In genomic region chr6:81981812-81982211, GRCh38 we compare ENCODE assay signal across 11 cellular contexts.
DNase-seq lines count a peak whose midpoint lies in the region; ATAC-seq, FAIRE-seq and TF ChIP-seq lines count a peak whose summit lies in the region.
"Had no signal": no experiment of that assay in that cellular context is flagged by ENCODE, and none has a peak within 500 bp of the region (broad histone marks: within the 10 kb centered on the region; RNA-seq: fewer than 3 reads in every experiment).

No MANE protein-coding gene starts in this region.

- no peaks in the 10 kb centered on the region for H3K9me3 Mint-ChIP-seq in T-helper 2 cell treated with Interferon-gamma antibody and Interleukin-4, amounts not matched to agents 5 μg/mL and 100 μg/mL, for 36 hours

- intact Hi-C loops in GM12878 (cut with micrococcal nuclease; ENCODE audit: unreplicated experiment) = no loop called here

- FAIRE-seq in GM12878 (lab: Jason Lieb, UNC) = no peak

- in situ Hi-C loops in GM12878 (cut with MboI) = no loop called here

- POLR2A ChIA-PET in GM12878 (lab: Charles Lee) = no interaction called here

- H3K27ac ChIP-seq in GM12878 (ENCODE audit: control insufficient read depth, insufficient read depth) = no peak overlapping the region
- H3K27ac ChIP-seq: SK-N-MC had no signal

- TF ChIP-seq EP300 in GM12878 (IDR thresholded peaks at IDR 0.05; ENCODE audit: borderline replicate concordance in 1 of 2, control insufficient read depth in 1 of 2, low read depth in 2 of 2, low read length in 2 of 2) = no peak

- DNase-seq in GM12878 (ENCODE audit: low read depth, low spot score) (no peak), pulmonary artery endothelial cell (ENCODE audit: low read depth, low spot score) (peak; percentile 11), germinal center (ENCODE audit: low spot score) (no peak), cerebellar cortex (ENCODE audit: low spot score) (no peak)
- DNase-seq in T-helper 2 cell treated with Interferon-gamma antibody and Interleukin-4, amounts not matched to agents 5 μg/mL and 100 μg/mL, for 36 hours (ENCODE audit: low spot score) = no peak
- no peak for DNase-seq in stimulated activated CD8-positive, alpha-beta memory T cell treated with anti-CD3 and anti-CD28 coated beads, Interleukin-4, amount 100 ng/mL, for 48 hours
- DNase-seq: NCI-H2081 treated with DMSO at 0.1 percent for 48 hours, nucleus accumbens had no signal

- SMC1A ChIA-PET in GM12878 (lab: Charles Lee; ENCODE audit: uncharacterized antibody, unreplicated experiment) = interaction anchor here (1.0 to 2.5 kb wide), 8 partner anchors 8 to 81 kb away, joined by 4 to 7 read pairs (median 4); no protein-coding TSS in a partner anchor

- H3K9ac ChIP-seq in GM12878 (ENCODE audit: control insufficient read depth, insufficient read depth, low read length) = no peak overlapping the region

- H3K27me3 ChIP-seq in GM12878 (replicated peaks in 1 of 2; ENCODE audit: control insufficient read depth in 2 of 2, insufficient read depth in 2 of 2, low read length in 1 of 2) = no peaks in the 10 kb centered on the region

- no peak for TF ChIP-seq RAD21 in GM12878 (IDR thresholded peaks at IDR 0.05; ENCODE audit: insufficient read depth, low read depth, low read length)

- RAD21 ChIA-PET in GM12878 (lab: Charles Lee; ENCODE audit: unreplicated experiment) = interaction anchor here (0.7 to 1.9 kb wide), 3 partner anchors 14 to 229 kb away, joined by 3 to 7 read pairs (median 3); partner anchors contain the start of gene TENT5A

- 9% methylated on average over 1 of the region's 1 CpG for WGBS in GM12878 (ENCODE audit: insufficient coverage, insufficient replicate concordance, low lambda C conversion rate, missing lambda C conversion rate)

- H3K4me1 ChIP-seq in GM12878 (ENCODE audit: control insufficient read depth, insufficient read depth, low read length) = no peaks in the 10 kb centered on the region

- H3K27me3 Mint-ChIP-seq in T-helper 2 cell treated with Interferon-gamma antibody and Interleukin-4, amounts not matched to agents 5 μg/mL and 100 μg/mL, for 36 hours (ENCODE audit: low read depth) = no peaks in the 10 kb centered on the region

- H3K4me3 ChIP-seq in GM12878 = no peak overlapping the region
- H3K4me3 ChIP-seq: SK-N-MC had no signal

- no peak for TF ChIP-seq CTCF in GM12878 (IDR thresholded peaks at IDR 0.05 in 2 of 3, conservative IDR thresholded peaks at IDR 0.05 in 1 of 3; ENCODE audit: control insufficient read depth in 2 of 3, extremely low read depth in 1 of 3, insufficient read depth in 1 of 3, low read depth in 3 of 3, low read length in 3 of 3)

- no peaks in the 10 kb centered on the region for H4K20me1 ChIP-seq in GM12878 (ENCODE audit: control insufficient read depth, insufficient read depth)

- peak overlapping the region; percentile 33; the same call in 1 of the 2 replicates for H3K4me2 ChIP-seq in GM12878 (ENCODE audit: control insufficient read depth, insufficient read depth)

- TF ChIP-seq POLR2A in GM12878 (IDR thresholded peaks at IDR 0.05; ENCODE audit: low read depth, low read length) = no peak

- H3K36me3 Mint-ChIP-seq in T-helper 2 cell treated with Interferon-gamma antibody and Interleukin-4, amounts not matched to agents 5 μg/mL and 100 μg/mL, for 36 hours (ENCODE audit: low read depth) = no peaks in the 10 kb centered on the region

- H3K9me3 ChIP-seq in GM12878 (replicated peaks; ENCODE audit: control insufficient read depth, insufficient read depth, low read length) = no peaks in the 10 kb centered on the region; the same call in 2 of the 3 replicates

- ATAC-seq in GM18867 (IDR thresholded peaks at IDR 0.05; ENCODE audit: unreplicated experiment) (peak; percentile 43), HG03432 (IDR thresholded peaks at IDR 0.05; ENCODE audit: unreplicated experiment) (peak; percentile 71), GM12878 (peak; percentile 40; the same call in 2 of the 3 replicates)

- no TSS peak for BruUV-seq in GM12878 (replicated peaks; lab: Mats Ljungman, UMichigan)

- no peak overlapping the region for H3K27ac Mint-ChIP-seq in T-helper 2 cell treated with Interferon-gamma antibody and Interleukin-4, amounts not matched to agents 5 μg/mL and 100 μg/mL, for 36 hours

- CTCF ChIA-PET in GM12878 (lab: Yijun Ruan, JAX) = interaction anchor here (0.5 to 3.2 kb wide), 5 partner anchors 16 to 116 kb away, joined by 3 to 8 read pairs (median 3); no protein-coding TSS in a partner anchor

- no peaks in the 10 kb centered on the region for H3K36me3 ChIP-seq in GM12878 (ENCODE audit: control insufficient read depth in 2 of 2, insufficient read depth in 2 of 2, low read length in 1 of 2)

- H3K79me2 ChIP-seq in GM12878 (ENCODE audit: control insufficient read depth, insufficient read depth, low read length) = no peaks in the 10 kb centered on the region

- H3K4me3 Mint-ChIP-seq in T-helper 2 cell treated with Interferon-gamma antibody and Interleukin-4, amounts not matched to agents 5 μg/mL and 100 μg/mL, for 36 hours = no peak overlapping the region

- H2AFZ ChIP-seq in GM12878 (ENCODE audit: control insufficient read depth, low read depth, low read length) = peak overlapping the region; percentile 63

- H3K4me1 Mint-ChIP-seq in T-helper 2 cell treated with Interferon-gamma antibody and Interleukin-4, amounts not matched to agents 5 μg/mL and 100 μg/mL, for 36 hours (ENCODE audit: low read depth) = no peaks in the 10 kb centered on the region

TF ChIP-seq in GM12878, 131 proteins besides CTCF, POLR2A, EP300 and RAD21:
- TF ChIP-seq ZBED1 (IDR thresholded peaks at IDR 0.05; ENCODE audit: borderline replicate concordance) (no peak), PBX3 (IDR thresholded peaks at IDR 0.05; ENCODE audit: insufficient replicate concordance, low read depth, low read length) (no peak), PML (IDR thresholded peaks at IDR 0.05; ENCODE audit: low read length) (no peak), TAF1 (IDR thresholded peaks at IDR 0.05; ENCODE audit: borderline replicate concordance, low read depth, low read length) (no peak), ZBTB11 (CRISPR knock-in tag; IDR thresholded peaks at IDR 0.05) (no peak), FOS (IDR thresholded peaks at IDR 0.05; ENCODE audit: borderline replicate concordance, extremely low read depth, insufficient read length) (no peak), KDM1A (IDR thresholded peaks at IDR 0.05; ENCODE audit: borderline replicate concordance) (no peak)
- TF ChIP-seq, protein P1, sequence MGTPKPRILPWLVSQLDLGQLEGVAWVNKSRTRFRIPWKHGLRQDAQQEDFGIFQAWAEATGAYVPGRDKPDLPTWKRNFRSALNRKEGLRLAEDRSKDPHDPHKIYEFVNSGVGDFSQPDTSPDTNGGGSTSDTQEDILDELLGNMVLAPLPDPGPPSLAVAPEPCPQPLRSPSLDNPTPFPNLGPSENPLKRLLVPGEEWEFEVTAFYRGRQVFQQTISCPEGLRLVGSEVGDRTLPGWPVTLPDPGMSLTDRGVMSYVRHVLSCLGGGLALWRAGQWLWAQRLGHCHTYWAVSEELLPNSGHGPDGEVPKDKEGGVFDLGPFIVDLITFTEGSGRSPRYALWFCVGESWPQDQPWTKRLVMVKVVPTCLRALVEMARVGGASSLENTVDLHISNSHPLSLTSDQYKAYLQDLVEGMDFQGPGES (IDR thresholded peaks at IDR 0.05) = no peak
